Comparison of ENCODE assay signal across 14 cellular contexts in genomic region chr1:203667616-203668015, GRCh38. TPM values are rescaled to one million over a fixed set of nuclear protein-coding genes. Genes with fewer than 3 reads are reported as not detected.
DNase-seq lines count a peak whose midpoint lies in the region; ATAC-seq and TF ChIP-seq lines count a peak whose summit lies in the region.
"Had no signal": no experiment of that assay in that cellular context is flagged by ENCODE, and none has a peak within 500 bp of the region (broad histone marks: within the 10 kb centered on the region; RNA-seq: fewer than 3 reads in every experiment).

No MANE protein-coding gene starts in this region.

- no peaks in the 10 kb centered on the region for H3K36me3 ChIP-seq in gastroesophageal sphincter

- ATAC-seq in Right ventricle myocardium inferior (peak; percentile 37), gastroesophageal sphincter (no peak), GM21367 (IDR thresholded peaks at IDR 0.05; ENCODE audit: unreplicated experiment) (no peak), HG03571 (IDR thresholded peaks at IDR 0.05; ENCODE audit: unreplicated experiment) (no peak), GM18502 (IDR thresholded peaks at IDR 0.05; ENCODE audit: poor library complexity, unreplicated experiment) (no peak)
- ATAC-seq: activated CD4-positive, CD25-positive, alpha-beta regulatory T cell treated with anti-CD3 and anti-CD28 coated beads, Interleukin-2, amount 50 U/mL, for 24 hours; naive thymus-derived CD4-positive, alpha-beta T cell had no signal

- peak overlapping the region; percentile 83 to 93 (median 90) for H3K27ac ChIP-seq in gastroesophageal sphincter

- H3K36me3 Mint-ChIP-seq in osteocyte (ENCODE audit: unreplicated experiment) (peaks cover 6% of the 10 kb centered on the region), CD14-positive monocyte (peaks cover 55 to 71% of the 10 kb centered on the region in 2 donors)

- H3K4me1 ChIP-seq in gastroesophageal sphincter = peaks cover 41 to 100% (median 68%) of the 10 kb centered on the region in 3 donors

- WGBS in gastroesophageal sphincter (ENCODE audit: low coverage in 1 of 2), 2 donors = 0% methylated on average over 4 to 5 of the region's 6 CpGs

- no peaks in the 10 kb centered on the region for H3K9me3 Mint-ChIP-seq in osteocyte (ENCODE audit: unreplicated experiment)
- no peaks in the 10 kb centered on the region for H3K9me3 Mint-ChIP-seq in CD14-positive monocyte
- H3K9me3 Mint-ChIP-seq: naive thymus-derived CD4-positive, alpha-beta T cell had no signal

- H3K4me1 Mint-ChIP-seq in osteocyte (ENCODE audit: unreplicated experiment) = peaks cover 55% of the 10 kb centered on the region
- peaks cover 17% of the 10 kb centered on the region for H3K4me1 Mint-ChIP-seq in CD14-positive monocyte

- no peak for TF ChIP-seq CTCF in gastroesophageal sphincter (IDR thresholded peaks at IDR 0.05)
- no peak for TF ChIP-seq CTCF in osteocyte (IDR thresholded peaks at IDR 0.05)
- TF ChIP-seq CTCF in CD14-positive monocyte (IDR thresholded peaks at IDR 0.05) = no peak

- TF ChIP-seq POLR2A in gastroesophageal sphincter (IDR thresholded peaks at IDR 0.05) = no peak

- H3K27me3 Mint-ChIP-seq in osteocyte (ENCODE audit: unreplicated experiment) = no peaks in the 10 kb centered on the region
- peaks cover 0 to 4% (median 0%) of the 10 kb centered on the region in 3 donors for H3K27me3 Mint-ChIP-seq in CD14-positive monocyte (ENCODE audit: low read depth in 3 of 3)
- H3K27me3 Mint-ChIP-seq: naive thymus-derived CD4-positive, alpha-beta T cell had no signal

- DNase-seq in Right ventricle myocardium inferior (ENCODE audit: missing footprints) (no peak), cardiac septum (ENCODE audit: low spot score) (no peak), osteocyte (ENCODE audit: extremely low spot score, unreplicated experiment) (no peak), CD14-positive monocyte (ENCODE audit: low spot score) (no peak)
- DNase-seq: dermis blood vessel endothelial cell; GF-D8; naive thymus-derived CD4-positive, alpha-beta T cell; NCI-H226; stimulated activated CD4-positive, alpha-beta T cell treated with anti-CD3 and anti-CD28 coated beads, Interleukin-4, amount 100 ng/mL, for 1 hour had no signal

- H3K27ac Mint-ChIP-seq in osteocyte (ENCODE audit: unreplicated experiment) = peak overlapping the region; percentile 79
- H3K27ac Mint-ChIP-seq in CD14-positive monocyte = peak overlapping the region in 2 of 7 donors; percentile 5 to 33

- H3K9me3 ChIP-seq in gastroesophageal sphincter = no peaks in the 10 kb centered on the region

- TF ChIP-seq EP300 in gastroesophageal sphincter (IDR thresholded peaks at IDR 0.05) = no peak

- H3K27me3 ChIP-seq in gastroesophageal sphincter = no peaks in the 10 kb centered on the region

- no peak overlapping the region for H3K4me3 Mint-ChIP-seq in osteocyte (ENCODE audit: unreplicated experiment)
- H3K4me3 Mint-ChIP-seq in CD14-positive monocyte = no peak overlapping the region

- intact Hi-C loops in Right ventricle myocardium inferior (cut with DNase I) = loop anchor here (2.0 to 10.0 kb wide), 2 partner anchors 27 to 1837 kb away; partner anchors contain the start of gene CDK18
- intact Hi-C loops in cardiac septum (cut with DNase I) = loop anchor here (5.0 kb wide), 1 partner anchor 35 kb away; no protein-coding TSS in a partner anchor
- intact Hi-C loops in CD14-positive monocyte (cut with micrococcal nuclease) = no loop called here

- no peak overlapping the region for H3K4me3 ChIP-seq in gastroesophageal sphincter

RNA-seq across cellular contexts. Expression of gene ATP2B4, which starts 41.0 kb away (rescaled TPM):
- total RNA-seq in Right ventricle myocardium inferior = 87.1 TPM
- total RNA-seq in cardiac septum = 227 TPM
- 100 to 1,000 TPM; 211 to 454 (median 257) TPM for total RNA-seq in gastroesophageal sphincter
- 39.4 and 42.1 TPM in 2 replicates for total RNA-seq in osteocyte
- polyA plus RNA-seq in CD14-positive monocyte = 10 to 100 TPM in 1 of 2 donors, 1 to 10 TPM in 1; 7.8 to 13.2 TPM

Comparison
In these comparisons a context has a peak if more than half of its experiments do, and no peak if none do; other contexts are left out.
1. intact Hi-C loops: an anchor here in Right ventricle myocardium inferior (2.0 to 10.0 kb wide) and cardiac septum (5.0 kb wide); none called in CD14-positive monocyte.